7 cellular contexts compared by ENCODE assay signal in the genomic region with DNA sequence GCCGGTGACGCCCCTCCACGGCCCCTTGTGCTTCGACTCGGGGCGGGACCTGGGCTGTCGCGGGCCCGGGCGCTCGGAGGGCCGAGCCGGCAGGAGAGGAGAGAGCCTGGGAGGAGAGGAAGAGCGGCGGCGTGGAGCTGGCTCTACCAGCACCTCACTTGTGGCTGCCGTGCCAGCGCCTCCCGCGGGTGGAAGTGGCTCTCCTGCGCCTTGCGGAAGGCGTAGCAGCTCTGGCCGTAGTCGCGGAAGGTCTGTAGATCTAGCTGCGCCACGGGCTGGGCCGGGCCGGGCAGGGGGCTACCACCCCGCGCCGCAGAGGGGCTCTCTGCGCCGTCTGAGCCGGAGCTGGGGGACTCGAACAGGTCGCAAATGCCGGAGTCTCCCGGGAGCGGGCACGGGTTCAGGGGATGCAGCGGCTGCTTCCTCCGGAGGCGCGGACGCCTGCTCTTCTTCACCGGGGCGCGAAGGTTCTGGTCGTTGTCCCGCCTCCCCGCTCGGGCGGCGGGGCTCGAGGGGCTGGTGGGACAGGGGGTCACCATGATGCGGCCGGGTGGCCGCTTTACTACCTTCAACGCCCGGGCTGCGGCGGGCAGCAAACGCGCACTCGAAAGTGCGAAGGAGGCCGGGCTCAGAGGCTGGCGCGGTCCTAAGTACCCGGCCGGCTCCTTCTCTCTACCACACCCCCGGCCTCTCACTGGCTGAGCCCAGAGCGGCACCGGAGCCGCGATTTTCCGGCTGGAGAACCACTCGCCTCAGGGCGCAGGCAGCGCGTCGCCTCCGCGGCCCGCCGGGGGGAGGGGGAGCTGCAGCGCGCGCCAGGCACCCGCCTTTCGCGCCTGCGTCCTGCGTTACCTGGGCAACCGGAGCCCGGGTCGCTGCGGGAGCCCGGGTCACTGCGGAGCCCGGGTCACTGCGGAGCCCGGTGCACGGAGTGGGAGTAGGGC. TPM values are rescaled to one million over a fixed set of nuclear protein-coding genes. Genes with fewer than 3 reads are reported as not detected.
DNase-seq lines count a peak whose midpoint lies in the region; ATAC-seq and TF ChIP-seq lines count a peak whose summit lies in the region.

CCNO (minus strand) TSS at position 624 of the 944 bp plus-strand sequence; CDS start at position 539, 85 bp downstream.

- H3K4me3 Mint-ChIP-seq in WTC11: peak within 1 kb of the TSS; percentile 86

- CTCF ChIA-PET in WTC11 (lab: Charles Lee): interaction anchor here (0.6 to 4.7 kb wide), 13 partner anchors 7 to 79 kb away, joined by 3 to 48 read pairs (median 5); partner anchors contain the start of gene CDC20B

- DNase-seq in NCI-H2196 (lab: John Stamatoyannopoulos, UW; ENCODE audit: unreplicated experiment) (peak; percentile 74), WTC11 (ENCODE audit: low spot score) (peak; percentile 84), dorsolateral prefrontal cortex (peak in 8 of 10 donors; percentile 28 to 75 (median 68)), right lobe of liver (peak; percentile 73 to 79 (median 78))
- peak; percentile 49 to 58 for DNase-seq in stimulated activated CD4-positive, alpha-beta T cell treated with anti-CD3 and anti-CD28 coated beads, Interleukin-4, amount 100 ng/mL, for 4 hours

- H3K36me3 Mint-ChIP-seq in WTC11: no peaks in the 10 kb centered on the region

- no peaks in the 10 kb centered on the region for H3K9me3 Mint-ChIP-seq in WTC11

- WGBS in right lobe of liver (ENCODE audit: insufficient coverage, low coverage, low lambda C conversion rate, missing lambda C conversion rate): 0% methylated on average over 7 of the region's 106 CpGs

- H3K4me1 ChIP-seq in right lobe of liver: peaks cover 0 to 29% (median 7%) of the 10 kb centered on the region in 4 donors

- TF ChIP-seq CTCF in WTC11 (IDR thresholded peaks at IDR 0.05) (no peak), dorsolateral prefrontal cortex (IDR thresholded peaks at IDR 0.05 in 54 of 56, conservative IDR thresholded peaks at IDR 0.05 in 2 of 56; ENCODE audit: low read depth in 1 of 56, partially characterized antibody in 56 of 56) (no peak), right lobe of liver (IDR thresholded peaks at IDR 0.05) (no peak)

- H3K4me3 ChIP-seq in dorsolateral prefrontal cortex (peak within 1 kb of the TSS; percentile 41 to 80 (median 64)), right lobe of liver (peak within 1 kb of the TSS; percentile 43 to 55 (median 51))

- peaks cover 0 to 80% (median 61%) of the 10 kb centered on the region in 45 donors for H3K27me3 ChIP-seq in dorsolateral prefrontal cortex
- H3K27me3 ChIP-seq in right lobe of liver: peaks cover 0 to 49% of the 10 kb centered on the region in 2 donors

- intact Hi-C loops in dorsolateral prefrontal cortex (cut with DNase I) (loop anchor here in 1 of 2 donors (10.0 kb wide), 1 partner anchor 58 kb away; the partner anchor contains the start of gene CDC20B), right lobe of liver (cut with DNase I) (no loop called here)

- no peaks in the 10 kb centered on the region for H3K36me3 ChIP-seq in right lobe of liver

- H3K27ac Mint-ChIP-seq in WTC11: no peak within 1 kb of the TSS

- ATAC-seq in GM18505 (IDR thresholded peaks at IDR 0.05; ENCODE audit: unreplicated experiment) (peak; percentile 55), HG03025 (IDR thresholded peaks at IDR 0.05; ENCODE audit: low FRiP score, unreplicated experiment) (peak; percentile 54), WTC11 (peak; percentile 80), right lobe of liver (peak; percentile 83 to 91 (median 86))

- peaks cover 29% of the 10 kb centered on the region for H3K4me1 Mint-ChIP-seq in WTC11

- POLR2A ChIA-PET in WTC11 (lab: Charles Lee): interaction anchor here (0.6 to 2.1 kb wide), 3 partner anchors 10 to 57 kb away, joined by 4 to 7 read pairs (median 7); no protein-coding TSS in a partner anchor

- no peaks in the 10 kb centered on the region for H3K9me3 ChIP-seq in right lobe of liver

- TF ChIP-seq POLR2A in GM18505 (IDR thresholded peaks at IDR 0.05; ENCODE audit: borderline replicate concordance, extremely low read depth, insufficient read depth, insufficient read length): no peak
- TF ChIP-seq POLR2A in right lobe of liver (IDR thresholded peaks at IDR 0.05): no peak

- H3K27ac ChIP-seq in dorsolateral prefrontal cortex: peak within 1 kb of the TSS in 30 of 59 donors; percentile 5 to 83 (median 48)
- no peak within 1 kb of the TSS for H3K27ac ChIP-seq in right lobe of liver

- H3K27me3 Mint-ChIP-seq in WTC11 (ENCODE audit: low read depth): peaks cover 98% of the 10 kb centered on the region

TF ChIP-seq in WTC11, 78 proteins besides CTCF, POLR2A, EP300 and RAD21 (continues in another document):
- TF ChIP-seq NFYB (CRISPR knock-in tag; conservative IDR thresholded peaks at IDR 0.05; ENCODE audit: low read depth) (0 out of 2 replicates have a peak, but pooled peaks have one; percentile 19), TEAD1 (CRISPR knock-in tag; IDR thresholded peaks at IDR 0.05) (no peak), E2F4 (CRISPR knock-in tag; IDR thresholded peaks at IDR 0.05; ENCODE audit: borderline replicate concordance, low read depth) (0 out of 2 replicates have a peak, but pooled peaks have one; percentile 22), FOXP1 (CRISPR knock-in tag; IDR thresholded peaks at IDR 0.05; ENCODE audit: borderline replicate concordance) (no peak; the same call in 1 of the 2 replicates), ZNF281 (CRISPR knock-in tag; IDR thresholded peaks at IDR 0.05) (no peak), ZBTB21 (CRISPR knock-in tag; IDR thresholded peaks at IDR 0.05; ENCODE audit: borderline replicate concordance) (no peak), MXD4 (CRISPR knock-in tag; IDR thresholded peaks at IDR 0.05; ENCODE audit: borderline replicate concordance) (no peak), MAX (CRISPR knock-in tag; IDR thresholded peaks at IDR 0.05) (no peak; the same call in 1 of the 2 replicates), ZNF232 (CRISPR knock-in tag; IDR thresholded peaks at IDR 0.05) (no peak), KAT7 (CRISPR knock-in tag; IDR thresholded peaks at IDR 0.05; ENCODE audit: borderline replicate concordance) (0 out of 2 replicates have a peak, but pooled peaks have one; percentile 16), CREB1 (CRISPR knock-in tag; IDR thresholded peaks at IDR 0.05) (no peak), NFE2L1 (CRISPR knock-in tag; IDR thresholded peaks at IDR 0.05) (no peak), SOX15 (CRISPR knock-in tag; IDR thresholded peaks at IDR 0.05) (no peak)
- TF ChIP-seq, protein P1, sequence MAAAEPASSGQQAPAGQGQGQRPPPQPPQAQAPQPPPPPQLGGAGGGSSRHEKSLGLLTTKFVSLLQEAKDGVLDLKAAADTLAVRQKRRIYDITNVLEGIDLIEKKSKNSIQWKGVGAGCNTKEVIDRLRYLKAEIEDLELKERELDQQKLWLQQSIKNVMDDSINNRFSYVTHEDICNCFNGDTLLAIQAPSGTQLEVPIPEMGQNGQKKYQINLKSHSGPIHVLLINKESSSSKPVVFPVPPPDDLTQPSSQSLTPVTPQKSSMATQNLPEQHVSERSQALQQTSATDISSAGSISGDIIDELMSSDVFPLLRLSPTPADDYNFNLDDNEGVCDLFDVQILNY (CRISPR knock-in tag; IDR thresholded peaks at IDR 0.05): peak; percentile 71; the same call in 1 of the 2 replicates

RNA-seq across cellular contexts. Expression of gene CCNO, which starts in this region (rescaled TPM):
- total RNA-seq in WTC11 (2021) (0.14 to 0.44 TPM (median 0.24 TPM) in 3 replicates), dorsolateral prefrontal cortex (10 to 100 TPM in 22 of 120 experiments, 1 to 10 TPM in 98; 1.1 to 16.6 (median 7.4) TPM), right lobe of liver (under 1 TPM in 2 of 6 experiments, not detected in 4; 0.31 to 0.75 TPM)

Comparison
In these comparisons a context has a peak if more than half of its experiments do, and no peak if none do; other contexts are left out.
1. Peak in DNase-seq and ATAC-seq in WTC11; RNA of the gene not detected or under 1 TPM.
2. Peak in DNase-seq, ATAC-seq and H3K4me3 ChIP-seq in right lobe of liver; RNA of the gene not detected or under 1 TPM.
3. H3K27ac ChIP-seq: peak in dorsolateral prefrontal cortex (30 of 59); none in right lobe of liver (0 of 3).
4. Peak in every context shown above with its lines, with median percentiles within 50 percentile points of each other: ATAC-seq and DNase-seq.